ENCODE assay signal across 8 cellular contexts in genomic region chr20:50561379-50562078, GRCh38. TPM values are rescaled to one million over a fixed set of nuclear protein-coding genes. Genes with fewer than 3 reads are reported as not detected.
DNase-seq lines count a peak whose midpoint lies in the region; ATAC-seq and TF ChIP-seq lines count a peak whose summit lies in the region.

No MANE protein-coding gene starts in this region.

- no peaks in the 10 kb centered on the region for H3K9me3 Mint-ChIP-seq in IgD-negative memory B cell
- H3K9me3 Mint-ChIP-seq in activated T-cell treated with anti-CD3 and anti-CD28 coated beads, Interleukin-2, amount 50 U/mL, for 72 hours = peaks cover 0 to 2% of the 10 kb centered on the region in 2 donors

- TF ChIP-seq CTCF in AG04449 (IDR thresholded peaks at IDR 0.05; ENCODE audit: insufficient read depth, low read length, missing control alignments) = no peak

- peaks cover 35 to 53% (median 47%) of the 10 kb centered on the region in 3 donors for H3K4me1 Mint-ChIP-seq in IgD-negative memory B cell
- H3K4me1 Mint-ChIP-seq in activated T-cell treated with anti-CD3 and anti-CD28 coated beads, Interleukin-2, amount 50 U/mL, for 72 hours (ENCODE audit: low read depth) = peaks cover 92% of the 10 kb centered on the region

- peaks cover 16% of the 10 kb centered on the region for H3K36me3 Mint-ChIP-seq in IgD-negative memory B cell
- H3K36me3 Mint-ChIP-seq in activated T-cell treated with anti-CD3 and anti-CD28 coated beads, Interleukin-2, amount 50 U/mL, for 72 hours (ENCODE audit: insufficient read depth in 2 of 2) = peaks cover 18 to 53% of the 10 kb centered on the region in 2 donors

- DNase-seq in AG04449 (ENCODE audit: low read depth, low spot score) = peak; percentile 87
- DNase-seq in activated T-cell treated with anti-CD3 and anti-CD28 coated beads, Interleukin-2, amount 50 U/mL, for 72 hours = peak; percentile 82 to 85
- peak; percentile 54 for DNase-seq in iPS-NIHi11 (ENCODE audit: low spot score)
- peak; percentile 56 to 79 for DNase-seq in stimulated activated CD4-positive, alpha-beta T cell treated with anti-CD3 and anti-CD28 coated beads, Interleukin-4, amount 100 ng/mL, for 4 hours
- no peak for DNase-seq in iPS-NIHi7 (ENCODE audit: extremely low spot score)
- no peak for DNase-seq in NAMALWA (ENCODE audit: low spot score)

- no peak overlapping the region; the same call in 1 of the 2 replicates for H3K4me3 ChIP-seq in AG04449 (ENCODE audit: low read depth, low read length)

- POLR2A ChIA-PET in AG04449 (lab: Yijun Ruan, JAX) = interaction anchor here (0.6 to 1.1 kb wide), 2 partner anchors 52 to 388 kb away, joined by 3 read pairs; partner anchors contain the start of gene PTPN1

- H3K27ac Mint-ChIP-seq in IgD-negative memory B cell = peak overlapping the region; percentile 39 to 93 (median 61)
- H3K27ac Mint-ChIP-seq in activated T-cell treated with anti-CD3 and anti-CD28 coated beads, Interleukin-2, amount 50 U/mL, for 72 hours = peak overlapping the region; percentile 100

- CTCF ChIA-PET in AG04449 (lab: Yijun Ruan, JAX) = interaction anchor here (0.7 to 10.4 kb wide), 9 partner anchors 9 to 99 kb away, joined by 3 to 88 read pairs (median 3); no protein-coding TSS in a partner anchor

- ATAC-seq in activated T-cell treated with anti-CD3 and anti-CD28 coated beads, Interleukin-2, amount 50 U/mL, for 72 hours (replicated peaks in 1 of 2) = peak; percentile 92 to 93
- no peak for ATAC-seq in HG02610 (IDR thresholded peaks at IDR 0.05; ENCODE audit: unreplicated experiment)

- H3K4me3 Mint-ChIP-seq in IgD-negative memory B cell = peak overlapping the region in 2 of 4 donors; percentile 46 to 67
- H3K4me3 Mint-ChIP-seq in activated T-cell treated with anti-CD3 and anti-CD28 coated beads, Interleukin-2, amount 50 U/mL, for 72 hours = peak overlapping the region; percentile 81 to 99

- no peaks in the 10 kb centered on the region for H3K27me3 Mint-ChIP-seq in IgD-negative memory B cell
- H3K27me3 Mint-ChIP-seq in activated T-cell treated with anti-CD3 and anti-CD28 coated beads, Interleukin-2, amount 50 U/mL, for 72 hours (ENCODE audit: low read depth) = no peaks in the 10 kb centered on the region

RNA-seq across cellular contexts. Expression of gene PTPN1, which starts 51.3 kb away (rescaled TPM):
- 73.8 TPM for polyA plus RNA-seq in IgD-negative memory B cell
- total RNA-seq in activated T-cell treated with anti-CD3 and anti-CD28 coated beads, Interleukin-2, amount 50 U/mL, for 72 hours = 100 to 1,000 TPM; 138 TPM

Comparison
In these comparisons a context has a peak if more than half of its experiments do, and no peak if none do; other contexts are left out.
1. DNase-seq: peak in AG04449 (single experiment), activated T-cell treated with anti-CD3 and anti-CD28 coated beads, Interleukin-2, amount 50 U/mL, for 72 hours (2 of 2), iPS-NIHi11 (single experiment) and stimulated activated CD4-positive, alpha-beta T cell treated with anti-CD3 and anti-CD28 coated beads, Interleukin-4, amount 100 ng/mL, for 4 hours (2 of 2); none in iPS-NIHi7 (single experiment) and NAMALWA (single experiment).